14 cellular contexts compared by ENCODE assay signal in genomic region chr4:141246243-141246642, GRCh38. TPM values are rescaled to one million over a fixed set of nuclear protein-coding genes. Genes with fewer than 3 reads are reported as not detected.
DNase-seq lines count a peak whose midpoint lies in the region; ATAC-seq and TF ChIP-seq lines count a peak whose summit lies in the region.
"Had no signal": no experiment of that assay in that cellular context is flagged by ENCODE, and none has a peak within 500 bp of the region (broad histone marks: within the 10 kb centered on the region; RNA-seq: fewer than 3 reads in every experiment).

No MANE protein-coding gene starts in this region.

- H2BK12ac ChIP-seq in mesenchymal stem cell (ENCODE audit: low read length in 2 of 2): no peak overlapping the region

- no peak overlapping the region for H4K91ac ChIP-seq in mesenchymal stem cell (ENCODE audit: low read length)

- H3K27me3 ChIP-seq in BJ (ENCODE audit: control insufficient read depth, insufficient read depth, low read length) (no peaks in the 10 kb centered on the region), mesenchymal stem cell (ENCODE audit: control insufficient read depth in 1 of 2, insufficient read depth in 1 of 2, low read length in 2 of 2) (no peaks in the 10 kb centered on the region), vagina (no peaks in the 10 kb centered on the region)
- H3K27me3 ChIP-seq: colonic mucosa, gastroesophageal sphincter had no signal

- H3K18ac ChIP-seq in mesenchymal stem cell (ENCODE audit: low read depth in 1 of 2, low read length in 2 of 2): no peak overlapping the region

- no peak for TF ChIP-seq POLR2A in vagina (IDR thresholded peaks at IDR 0.05)

- WGBS in mesenchymal stem cell: no CpG with 5 or more reads among the region's 2 CpGs

- H3K27ac ChIP-seq in mesenchymal stem cell (ENCODE audit: low read length, poor library complexity, severe bottlenecking) (no peak overlapping the region), vagina (no peak overlapping the region)
- H3K27ac ChIP-seq: colonic mucosa, gastroesophageal sphincter, parathyroid adenoma had no signal

- no peak for ATAC-seq in GM19455 (IDR thresholded peaks at IDR 0.05; ENCODE audit: unreplicated experiment)
- ATAC-seq: gastroesophageal sphincter; stimulated activated naive CD8-positive, alpha-beta T cell treated with anti-CD3 and anti-CD28 coated beads, Interleukin-15, Interleukin-2, amounts not matched to agents 100 U/mL and 50 U/mL, for 24 hours had no signal

- H3K79me1 ChIP-seq in mesenchymal stem cell (replicated peaks; ENCODE audit: low read length, poor library complexity, severe bottlenecking): no peaks in the 10 kb centered on the region

- H3K4ac ChIP-seq in mesenchymal stem cell (ENCODE audit: low read depth in 1 of 2, low read length in 2 of 2): no peak overlapping the region

- POLR2A ChIA-PET in BJ (lab: Charles Lee): no interaction called here

- H3K4me3 ChIP-seq in BJ (ENCODE audit: low read depth, low read length): no peak overlapping the region
- no peak overlapping the region for H3K4me3 ChIP-seq in mesenchymal stem cell (ENCODE audit: insufficient read depth in 1 of 2, low read depth in 1 of 2, low read length in 2 of 2)
- H3K4me3 ChIP-seq in vagina: no peak overlapping the region
- H3K4me3 ChIP-seq: colonic mucosa, gastroesophageal sphincter had no signal

- no peak overlapping the region for H2AFZ ChIP-seq in mesenchymal stem cell (ENCODE audit: low read depth, low read length)
- H2AFZ ChIP-seq: parathyroid adenoma had no signal

- intact Hi-C loops in vagina (cut with DNase I): no loop called here

- H2BK120ac ChIP-seq in mesenchymal stem cell (ENCODE audit: low read depth, low read length): no peak overlapping the region

- no peak overlapping the region for H3K4me2 ChIP-seq in mesenchymal stem cell (ENCODE audit: low read length, poor library complexity, severe bottlenecking)

- TF ChIP-seq CTCF in BJ (IDR thresholded peaks at IDR 0.05; ENCODE audit: insufficient read depth, low read depth, low read length) (no peak), vagina (IDR thresholded peaks at IDR 0.05) (no peak)

- H3K14ac ChIP-seq in mesenchymal stem cell (ENCODE audit: low read length in 2 of 2): no peak overlapping the region

- H3K36me3 ChIP-seq in BJ (ENCODE audit: control insufficient read depth, insufficient read depth, low read length) (no peaks in the 10 kb centered on the region), mesenchymal stem cell (ENCODE audit: control insufficient read depth in 1 of 2, insufficient read depth in 2 of 2, low read depth in 1 of 2, low read length in 2 of 2) (no peaks in the 10 kb centered on the region), vagina (no peaks in the 10 kb centered on the region)
- H3K36me3 ChIP-seq: colonic mucosa, gastroesophageal sphincter had no signal

- CTCF ChIA-PET in BJ (lab: Yijun Ruan, JAX): no interaction called here

- no peak overlapping the region for H2BK15ac ChIP-seq in mesenchymal stem cell (ENCODE audit: low read depth, poor library complexity, severe bottlenecking)

- DNase-seq in BJ (ENCODE audit: low read depth): peak; percentile 58
- DNase-seq in LHCN-M2 (ENCODE audit: low read depth): peak; percentile 71
- peak; percentile 66 for DNase-seq in astrocyte of the hippocampus (ENCODE audit: low read depth, low spot score)
- peak; percentile 33 for DNase-seq in mesenchymal stem cell
- no peak for DNase-seq in pons (ENCODE audit: low spot score)
- DNase-seq in activated CD4-positive, alpha-beta T cell treated with anti-CD3 and anti-CD28 coated beads, Interleukin-2, amount 50 U/mL, for 4 hours: no peak
- DNase-seq in vagina (ENCODE audit: extremely low spot score in 2 of 2): no peak
- DNase-seq: Caco-2; colonic mucosa; H9; stimulated activated naive CD8-positive, alpha-beta T cell treated with anti-CD3 and anti-CD28 coated beads, Interleukin-15, Interleukin-2, amounts not matched to agents 100 U/mL and 50 U/mL, for 24 hours had no signal

- H3K9me3 ChIP-seq in mesenchymal stem cell (ENCODE audit: control insufficient read depth, low read length) (no peaks in the 10 kb centered on the region), vagina (no peaks in the 10 kb centered on the region)
- H3K9me3 ChIP-seq: Caco-2, colonic mucosa, gastroesophageal sphincter had no signal

- no peak overlapping the region for H4K8ac ChIP-seq in mesenchymal stem cell (ENCODE audit: low read length)

- H3K4me1 ChIP-seq in mesenchymal stem cell (ENCODE audit: control insufficient read depth, insufficient read depth, low read depth, low read length) (peaks cover 2% of the 10 kb centered on the region), vagina (no peaks in the 10 kb centered on the region)
- H3K4me1 ChIP-seq: colonic mucosa, parathyroid adenoma had no signal

- H2BK5ac ChIP-seq in mesenchymal stem cell (ENCODE audit: low read depth, low read length, poor library complexity, severe bottlenecking): no peak overlapping the region

- no peak overlapping the region for H2AK5ac ChIP-seq in mesenchymal stem cell (ENCODE audit: low read length, severe bottlenecking)

- no peak overlapping the region for H3K23ac ChIP-seq in mesenchymal stem cell (ENCODE audit: low read length in 2 of 2)

- H3K9ac ChIP-seq in mesenchymal stem cell (ENCODE audit: low read length): no peak overlapping the region
- H3K9ac ChIP-seq: parathyroid adenoma had no signal

RNA-seq across cellular contexts. Expression of gene ZNF330, which starts 25.5 kb away (rescaled TPM):
- 19.8 and 33.6 TPM in 2 replicates for polyA plus RNA-seq in BJ (2011; rRNA removed)
- polyA minus RNA-seq in BJ (2011; rRNA and poly(A)+ RNA removed): 22.5 and 23.5 TPM in 2 replicates
- 26.2 and 30.0 TPM in 2 replicates for total RNA-seq in LHCN-M2 (2014; rRNA removed)
- 27.8 TPM for polyA plus RNA-seq in LHCN-M2 (2012)
- polyA plus RNA-seq in mesenchymal stem cell (2013, experiment 1 of 2): 31.0 TPM
- polyA plus RNA-seq in mesenchymal stem cell (2013, experiment 2 of 2): 31.6 TPM
- total RNA-seq in vagina: 16.0 TPM

Comparison
In these comparisons a context has a peak if more than half of its experiments do, and no peak if none do; other contexts are left out.
1. DNase-seq: peak in BJ (single experiment), LHCN-M2 (single experiment), astrocyte of the hippocampus (single experiment) and mesenchymal stem cell (single experiment); none in pons (single experiment), activated CD4-positive, alpha-beta T cell treated with anti-CD3 and anti-CD28 coated beads, Interleukin-2, amount 50 U/mL, for 4 hours (0 of 2) and vagina (0 of 2).